8 cellular contexts compared by ENCODE assay signal in genomic region chr10:135601-136464, GRCh38. TPM values are rescaled to one million over a fixed set of nuclear protein-coding genes. Genes with fewer than 3 reads are reported as not detected.
A peak's percentile ranks its signal among the peaks of the same experiment; 100 is the strongest.
DNase-seq lines count a peak whose midpoint lies in the region; TF ChIP-seq lines count a peak whose summit lies in the region.

No MANE protein-coding gene starts in this region.

- H3K9ac ChIP-seq in GM23248: peak overlapping the region; percentile 90

- H3K36me3 ChIP-seq in GM23248 (ENCODE audit: low read depth): no peaks in the 10 kb centered on the region

- peak overlapping the region; percentile 62 for H2AFZ ChIP-seq in GM23248

- peaks cover 58% of the 10 kb centered on the region for H3K79me2 ChIP-seq in GM23248 (ENCODE audit: insufficient read depth)

- no peaks in the 10 kb centered on the region for H3K27me3 ChIP-seq in GM23248 (replicated peaks; ENCODE audit: insufficient read depth)

- peak overlapping the region; percentile 84 for H3K4me2 ChIP-seq in GM23248 (ENCODE audit: unreplicated experiment)

- no peaks in the 10 kb centered on the region for H3K9me2 ChIP-seq in GM23248 (ENCODE audit: insufficient read depth)

- H3K4me3 ChIP-seq in GM23248 (peak overlapping the region; percentile 80), cardiac fibroblast (replicated peaks in 1 of 2; ENCODE audit: low read depth in 2 of 2, low read length in 2 of 2) (peak overlapping the region; percentile 63 to 76)

- H4K20me1 ChIP-seq in GM23248 (ENCODE audit: insufficient read depth): peaks cover 25% of the 10 kb centered on the region; the same call in 1 of the 2 replicates

- in situ Hi-C loops in GM23248 (cut with MboI): no loop called here

- peaks cover 29% of the 10 kb centered on the region for H3F3A ChIP-seq in GM23248 (ENCODE audit: insufficient read depth)

- H3K27ac ChIP-seq in GM23248: peak overlapping the region; percentile 73

- 0 to 1% methylated on average over 45 to 70 of the region's 112 CpGs for WGBS in GM23248 (ENCODE audit: low coverage in 1 of 2, low lambda C conversion rate in 2 of 2, missing lambda C conversion rate in 2 of 2), 2 experiments

- peak; percentile 68 for DNase-seq in GM10266 (ENCODE audit: extremely low spot score)
- DNase-seq in GM23248: peak; percentile 79
- DNase-seq in LHCN-M2 (ENCODE audit: low read depth): peak; percentile 51
- peak; percentile 16 to 56 (median 36) for DNase-seq in activated CD4-positive, CD25-positive, alpha-beta regulatory T cell (lab: John Stamatoyannopoulos, UW)
- peak; percentile 57 to 60 for DNase-seq in cardiac fibroblast (ENCODE audit: low read depth in 2 of 2)
- DNase-seq in islet precursor cell: peak; percentile 74
- DNase-seq in stimulated activated CD4-positive, alpha-beta T cell treated with anti-CD3 and anti-CD28 coated beads, Interleukin-12 subunit alpha, Interleukin-12 subunit beta, amount 100 ng/mL, for 48 hours (ENCODE audit: low read depth in 2 of 3, low spot score in 1 of 3): peak in 2 of 3 donors; percentile 32 to 50
- DNase-seq in DMS153 (lab: John Stamatoyannopoulos, UW): no peak

- no peaks in the 10 kb centered on the region for H3K9me3 ChIP-seq in GM23248 (ENCODE audit: low read depth)

- H3K4me1 ChIP-seq in GM23248 (ENCODE audit: insufficient read depth): peaks cover 42% of the 10 kb centered on the region

- TF ChIP-seq CTCF in GM10266 (IDR thresholded peaks at IDR 0.05; ENCODE audit: control insufficient read depth, insufficient read depth, low read depth, missing control alignments) (peak; percentile 9), cardiac fibroblast (IDR thresholded peaks at IDR 0.05; ENCODE audit: low read depth, low read length) (no peak)

RNA-seq across cellular contexts. Expression of gene ZMYND11, which starts 0.6 kb away (rescaled TPM):
- total RNA-seq in GM23248 (2014; rRNA removed; shearing (Covaris generic)): 63.4 and 66.0 TPM in 2 replicates
- polyA plus RNA-seq in GM23248 (2016; fragmentation: Nextera tagmentation; extraction: Ambion mirVana): 47.1 and 47.9 TPM in 2 replicates
- total RNA-seq in LHCN-M2 (2014; rRNA removed): 59.8 and 64.1 TPM in 2 replicates
- polyA plus RNA-seq in LHCN-M2 (2012): 30.5 TPM
